12 cellular contexts compared by ENCODE assay signal in the genomic region with DNA sequence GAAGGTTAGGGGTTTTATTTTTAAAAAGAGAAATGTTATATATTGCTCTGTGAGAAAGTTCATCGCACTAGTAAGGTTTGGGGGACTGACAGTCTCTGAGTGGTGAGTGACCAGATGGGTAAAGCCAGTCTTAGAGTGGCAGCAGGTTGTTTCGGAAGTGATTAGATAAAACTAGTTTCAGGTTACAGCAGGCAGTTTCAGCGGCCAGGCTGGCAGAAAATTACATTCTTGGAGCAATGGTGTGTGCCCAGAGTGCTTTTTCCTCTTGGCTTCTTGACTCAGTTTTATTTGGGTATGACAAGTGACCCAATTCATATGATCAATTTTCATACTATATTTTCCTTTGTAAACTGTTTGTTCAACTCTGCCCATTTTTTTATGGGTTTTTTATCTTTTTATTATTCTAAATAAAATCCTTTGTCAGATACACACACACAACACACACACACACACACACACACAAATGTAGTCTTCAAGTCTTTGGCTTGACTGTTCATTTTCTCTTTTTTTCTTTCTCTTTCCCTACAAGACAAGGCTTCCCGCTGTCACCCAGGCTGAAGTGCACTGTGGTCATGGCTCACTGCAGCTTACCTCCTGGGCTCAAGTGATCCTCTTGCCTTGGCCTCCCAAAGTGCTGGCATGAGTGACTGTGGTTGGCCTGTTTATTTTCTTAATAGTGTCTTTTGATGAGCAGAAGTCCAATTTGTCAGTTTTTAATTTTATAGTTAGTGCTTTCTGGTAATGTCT. TPM values are rescaled to one million over a fixed set of nuclear protein-coding genes. Genes with fewer than 3 reads are reported as not detected.
A peak's percentile ranks its signal among the peaks of the same experiment; 100 is the strongest.
DNase-seq lines count a peak whose midpoint lies in the region; ATAC-seq and TF ChIP-seq lines count a peak whose summit lies in the region.
"Had no signal": no experiment of that assay in that cellular context is flagged by ENCODE, and none has a peak within 500 bp of the region (broad histone marks: within the 10 kb centered on the region; RNA-seq: fewer than 3 reads in every experiment).

No MANE protein-coding gene starts in this region.

- H3K27me3 ChIP-seq in PC-9 (ENCODE audit: insufficient read depth, low read depth), result no peaks in the 10 kb centered on the region
- H3K27me3 ChIP-seq: BLaER1, ovary had no signal

- peak overlapping the region; percentile 43; the same call in 1 of the 2 replicates for H3K4me2 ChIP-seq in PC-9
- H3K4me2 ChIP-seq: BLaER1 had no signal

- intact Hi-C loops in PC-9 (cut with micrococcal nuclease; ENCODE audit: unreplicated experiment), result loop anchor here (5.0 kb wide), 1 partner anchor 159 kb away; no protein-coding TSS in a partner anchor

- peaks cover 75% of the 10 kb centered on the region for H3K79me2 ChIP-seq in PC-9 (ENCODE audit: low read depth)

- no peak overlapping the region for H3K4me3 ChIP-seq in LNCaP clone FGC (ENCODE audit: low read depth, low read length)
- H3K4me3 ChIP-seq in PC-9, result no peak overlapping the region
- H3K4me3 ChIP-seq: BLaER1, ovary had no signal

- DNase-seq in D341Med (ENCODE audit: low spot score), result peak; percentile 46
- DNase-seq in LNCaP clone FGC (ENCODE audit: low read depth), result peak; percentile 52
- peak; percentile 52 to 57 for DNase-seq in PC-9
- peak; percentile 23 for DNase-seq in iris pigment epithelial cell (ENCODE audit: low read depth)
- no peak for DNase-seq in amniotic stem cell (lab: John Stamatoyannopoulos, UW)
- no peak for DNase-seq in GM19238 (ENCODE audit: insufficient read length, low spot score)
- no peak for DNase-seq in activated CD4-positive, alpha-beta T cell treated with anti-CD3 and anti-CD28 coated beads for 48 hours
- DNase-seq: activated effector memory CD4-positive, alpha-beta T cell treated with Interleukin-2 at 50 U/mL for 16 hours; ovary had no signal

- no peaks in the 10 kb centered on the region for H4K20me1 ChIP-seq in PC-9 (ENCODE audit: insufficient read depth)

- no TSS peak for BruUV-seq in PC-9 (replicated peaks; lab: Mats Ljungman, UMichigan)

- H3K27ac ChIP-seq in PC-9, result peak overlapping the region; percentile 47
- H3K27ac ChIP-seq: BLaER1, HL-60, ovary had no signal

- H2AFZ ChIP-seq in PC-9, result no peak overlapping the region

- TF ChIP-seq CTCF in LNCaP clone FGC (IDR thresholded peaks at IDR 0.05; ENCODE audit: control insufficient read depth, extremely low read depth, insufficient read depth) (no peak), PC-9 (conservative IDR thresholded peaks at IDR 0.05) (no peak)

- H3K36me3 ChIP-seq in PC-9 (ENCODE audit: low read depth), result no peaks in the 10 kb centered on the region
- H3K36me3 ChIP-seq: ovary had no signal

- H3F3A ChIP-seq in PC-9 (ENCODE audit: insufficient read depth, low read depth), result 0 out of 2 replicates have a peak, but pooled peaks cover 6% of the 10 kb centered on the region

- H3K9me2 ChIP-seq in PC-9 (ENCODE audit: insufficient read depth), result no peaks in the 10 kb centered on the region

- H3K9me3 ChIP-seq in PC-9 (ENCODE audit: insufficient read depth, low read depth), result peaks cover 10% of the 10 kb centered on the region
- H3K9me3 ChIP-seq: ovary had no signal

- POLR2A ChIA-PET in PC-9 (lab: Charles Lee; ENCODE audit: unreplicated experiment), result no interaction called here

- H3K4me1 ChIP-seq in PC-9 (replicated peaks; ENCODE audit: insufficient read depth), result peaks cover 13% of the 10 kb centered on the region

- ATAC-seq in GM21619 (IDR thresholded peaks at IDR 0.05; ENCODE audit: unreplicated experiment), result no peak

- CTCF ChIA-PET in PC-9 (lab: Charles Lee), result no interaction called here

RNA-seq across cellular contexts. Expression of a gene that starts 30.9 kb away (rescaled TPM):
- total RNA-seq in PC-9 (2021), result 91.3 and 95.0 TPM in 2 replicates

Comparison
In these comparisons a context has a peak if more than half of its experiments do, and no peak if none do; other contexts are left out.
1. DNase-seq: peak in D341Med (single experiment), LNCaP clone FGC (single experiment), PC-9 (2 of 2) and iris pigment epithelial cell (single experiment); none in amniotic stem cell (single experiment), GM19238 (single experiment) and activated CD4-positive, alpha-beta T cell treated with anti-CD3 and anti-CD28 coated beads for 48 hours (single experiment).